22 cellular contexts compared by ENCODE assay signal in genomic region chr2:219158586-219158985, GRCh38.
"Had no signal": no experiment of that assay in that cellular context is flagged by ENCODE, and none has a peak within 500 bp of the region (broad histone marks: within the 10 kb centered on the region; RNA-seq: fewer than 3 reads in every experiment).

No MANE protein-coding gene starts in this region.

- H3K4me3 ChIP-seq: dorsolateral prefrontal cortex, left lung, tibial artery, uterus had no signal

- DNase-seq: activated CD4-positive, alpha-beta T cell treated with anti-CD3 and anti-CD28 coated beads, Interleukin-2, amount 50 U/mL, for 1 hour; activated CD4-positive, CD25-positive, alpha-beta regulatory T cell treated with anti-CD3 and anti-CD28 coated beads, Interleukin-2, amount 50 U/mL, for 72 hours; activated CD8-positive, alpha-beta memory T cell treated with anti-CD3 and anti-CD28 coated beads, Interleukin-2, amount 50 U/mL, for 4 hours; activated effector memory CD4-positive, alpha-beta T cell treated with Interleukin-2 at 50 U/mL for 16 hours; activated naive CD4-positive, alpha-beta T cell treated with anti-CD3 and anti-CD28 coated beads, Interleukin-2, amount 50 U/mL, for 16 hours; activated T-cell treated with anti-CD3 and anti-CD28 coated beads, Interleukin-2, amount 50 U/mL, for 4 hours; amniotic stem cell; dorsolateral prefrontal cortex; endodermal cell; foreskin melanocyte; head of caudate nucleus; left lung; retina; stimulated activated CD4-positive, alpha-beta T cell treated with anti-CD3 and anti-CD28 coated beads, Interleukin-12 subunit alpha, Interleukin-12 subunit beta, amount 100 ng/mL, for 4 hours; stimulated activated CD4-positive, alpha-beta T cell treated with anti-CD3 and anti-CD28 coated beads, Interleukin-2, amount 100 ng/mL, for 24 hours; stimulated activated naive CD8-positive, alpha-beta T cell treated with anti-CD3 and anti-CD28 coated beads, Interleukin-15, Interleukin-2, amounts not matched to agents 100 U/mL and 50 U/mL, for 24 hours; substantia nigra; tibial artery; uterus had no signal

- ATAC-seq: activated T-cell treated with anti-CD3 and anti-CD28 coated beads, Interleukin-2, amount 50 U/mL, for 4 hours; left lung; stimulated activated naive CD8-positive, alpha-beta T cell treated with anti-CD3 and anti-CD28 coated beads, Interleukin-15, Interleukin-2, amounts not matched to agents 100 U/mL and 50 U/mL, for 24 hours had no signal

- H3K27ac Mint-ChIP-seq: endodermal cell; mesothelial cell of epicardium; T-helper 1 cell treated with Interleukin-12 subunit alpha and Interleukin-12 subunit beta and Interleukin-4 antibody, amounts not matched to agents 30 μg/mL and 1 μg/mL, for 36 hours had no signal

- H3K27me3 ChIP-seq: dorsolateral prefrontal cortex, left lung, tibial artery, uterus had no signal

- H3K9me3 ChIP-seq: left lung, tibial artery, uterus had no signal

- H3K4me3 Mint-ChIP-seq: activated T-cell treated with anti-CD3 and anti-CD28 coated beads, Interleukin-2, amount 50 U/mL, for 4 hours; endodermal cell; mesothelial cell of epicardium; T-helper 1 cell treated with Interleukin-12 subunit alpha and Interleukin-12 subunit beta and Interleukin-4 antibody, amounts not matched to agents 30 μg/mL and 1 μg/mL, for 36 hours had no signal

- H3K9me3 Mint-ChIP-seq: activated T-cell treated with anti-CD3 and anti-CD28 coated beads, Interleukin-2, amount 50 U/mL, for 4 hours; endodermal cell; mesothelial cell of epicardium; T-helper 1 cell treated with Interleukin-12 subunit alpha and Interleukin-12 subunit beta and Interleukin-4 antibody, amounts not matched to agents 30 μg/mL and 1 μg/mL, for 36 hours had no signal

- H3K27ac ChIP-seq: dorsolateral prefrontal cortex, left lung, tibial artery, uterus, VCaP had no signal

- H3K36me3 ChIP-seq: uterus had no signal
